28 cellular contexts compared by ENCODE assay signal in the genomic region with DNA sequence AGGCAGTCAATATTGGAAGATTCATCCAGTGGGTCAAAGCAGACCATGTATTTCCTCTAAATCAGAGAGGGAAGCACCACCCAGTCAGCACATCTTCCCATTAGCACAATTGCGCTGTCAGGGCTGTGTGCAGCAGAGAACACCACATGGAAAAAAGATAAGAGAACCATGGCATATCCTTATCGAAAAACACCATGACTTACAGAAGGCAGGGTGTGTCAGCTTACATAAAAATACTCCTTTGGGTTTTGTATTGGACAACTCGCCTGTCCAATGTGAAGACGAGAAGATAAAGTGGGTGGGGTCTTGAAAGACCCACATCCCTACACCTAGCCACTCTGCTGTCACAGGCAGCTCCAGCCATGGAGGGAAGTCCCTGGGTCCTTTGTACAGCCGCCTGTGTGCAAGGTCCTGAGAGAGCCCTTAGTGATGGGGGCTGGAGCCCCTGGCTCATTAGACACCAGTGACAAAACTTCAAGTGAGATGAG.
"Had no signal": no experiment of that assay in that cellular context is flagged by ENCODE, and none has a peak within 500 bp of the region (broad histone marks: within the 10 kb centered on the region; RNA-seq: fewer than 3 reads in every experiment).

No MANE protein-coding gene starts in this region.

- FAIRE-seq: bronchial epithelial cell, TTC549 had no signal

- H3K27ac ChIP-seq: ascending aorta, body of pancreas, KMS-11, PC-9 had no signal

- H3K4me1 Mint-ChIP-seq: IgD-negative memory B cell had no signal

- H3K27ac Mint-ChIP-seq: activated CD8-positive, alpha-beta T cell treated with anti-CD3 and anti-CD28 coated beads for 36 hours; IgD-negative memory B cell; T-helper 17 cell had no signal

- H3K4me3 ChIP-seq: ascending aorta, body of pancreas, PC-9 had no signal

- H3K4me1 ChIP-seq: ascending aorta, body of pancreas had no signal

- DNase-seq: activated CD4-positive, alpha-beta T cell treated with anti-CD3 and anti-CD28 coated beads for 4 hours; activated CD8-positive, alpha-beta memory T cell treated with anti-CD3 and anti-CD28 coated beads, Interleukin-2, amount 50 U/mL, for 4 hours; activated CD8-positive, alpha-beta T cell treated with anti-CD3 and anti-CD28 coated beads for 36 hours; activated naive CD4-positive, alpha-beta T cell treated with anti-CD3 and anti-CD28 coated beads, Interleukin-2, amount 50 U/mL, for 16 hours; amniotic stem cell; body of pancreas; central memory CD4-positive, alpha-beta T cell; MV-4-11; NCI-H1092 treated with DMSO at 0.1 percent for 48 hours; NCI-H1417 treated with DMSO at 0.1 percent for 48 hours; NCI-H1694; NCI-H2029; NCI-H2107; NCI-H345; NCI-H510A; NCI-H526 treated with DMSO at 0.1 percent for 48 hours; NCI-H82; NK-92 treated with Interleukin-12 subunit alpha and Interleukin-12 subunit beta, amount 100 ng/mL, for 24 hours; SIG-M5; T-helper 17 cell; T-helper 9 cell had no signal

- ATAC-seq: activated CD4-positive, CD25-positive, alpha-beta regulatory T cell treated with anti-CD3 and anti-CD28 coated beads, Interleukin-2, amount 50 U/mL, for 24 hours; activated CD8-positive, alpha-beta T cell treated with anti-CD3 and anti-CD28 coated beads for 36 hours; body of pancreas; T-helper 17 cell had no signal

- H3K9me3 Mint-ChIP-seq: activated CD8-positive, alpha-beta T cell treated with anti-CD3 and anti-CD28 coated beads for 36 hours had no signal

- H3K36me3 ChIP-seq: ascending aorta had no signal

- H3K9me3 ChIP-seq: ascending aorta, body of pancreas had no signal

- H3K36me3 Mint-ChIP-seq: IgD-negative memory B cell had no signal

- H3K4me3 Mint-ChIP-seq: activated CD8-positive, alpha-beta T cell treated with anti-CD3 and anti-CD28 coated beads for 36 hours; IgD-negative memory B cell; T-helper 17 cell had no signal

- H3K27me3 Mint-ChIP-seq: IgD-negative memory B cell had no signal

- H3K27me3 ChIP-seq: ascending aorta, body of pancreas had no signal
